In genomic region chr1:109564189-109564878, GRCh38 we compare ENCODE assay signal across 2 cellular contexts.
A peak's percentile ranks its signal among the peaks of the same experiment; 100 is the strongest.
TF ChIP-seq lines count a peak whose summit lies in the region.

No MANE protein-coding gene starts in this region.

TF ChIP-seq in A549, 52 proteins besides CTCF, POLR2A, EP300 and RAD21:
- TF ChIP-seq HOXB13 (CRISPR knock-in tag; IDR thresholded peaks at IDR 0.05; ENCODE audit: low read depth) (no peak), HOXB5 (CRISPR knock-in tag; IDR thresholded peaks at IDR 0.05) (no peak), MAFK (IDR thresholded peaks at IDR 0.05; ENCODE audit: partially characterized antibody) (no peak), HEYL (CRISPR knock-in tag; IDR thresholded peaks at IDR 0.05) (no peak), ZC3H11A (IDR thresholded peaks at IDR 0.05) (no peak), BCL3 (IDR thresholded peaks at IDR 0.05) (no peak), HMGXB4 (CRISPR knock-in tag; IDR thresholded peaks at IDR 0.05; ENCODE audit: borderline replicate concordance) (no peak), KDM1A (IDR thresholded peaks at IDR 0.05; ENCODE audit: low read depth) (no peak), JUN (IDR thresholded peaks at IDR 0.05) (no peak), CHD2 (IDR thresholded peaks at IDR 0.05; ENCODE audit: low read length, partially characterized antibody) (no peak)

TF ChIP-seq in H1, 55 proteins besides CTCF, POLR2A, EP300 and RAD21:
- TF ChIP-seq TBP (IDR thresholded peaks at IDR 0.05; ENCODE audit: low read depth, low read length) (no peak), SAP30 (IDR thresholded peaks at IDR 0.05; ENCODE audit: insufficient read depth, insufficient replicate concordance, low read length) (no peak), NRF1 (IDR thresholded peaks at IDR 0.05; ENCODE audit: low read depth, low read length) (no peak), RBBP5 (IDR thresholded peaks at IDR 0.05; ENCODE audit: borderline replicate concordance, low read depth, low read length) (no peak; the same call in 1 of the 2 replicates), SP4 (IDR thresholded peaks at IDR 0.05; ENCODE audit: low read length) (no peak), TEAD4 (IDR thresholded peaks at IDR 0.05; ENCODE audit: low read depth, low read length) (no peak), CBX8 (IDR thresholded peaks at IDR 0.05; ENCODE audit: borderline replicate concordance, low read depth, low read length) (no peak), HDAC6 (IDR thresholded peaks at IDR 0.05; ENCODE audit: low read depth, low read length) (no peak), PHF8 (conservative IDR thresholded peaks at IDR 0.05; ENCODE audit: low read depth, low read length) (no peak), SP1 (IDR thresholded peaks at IDR 0.05; ENCODE audit: low read depth, low read length) (peak; percentile 79), SIRT6 (IDR thresholded peaks at IDR 0.05; ENCODE audit: low read length) (no peak), RFX5 (IDR thresholded peaks at IDR 0.05; ENCODE audit: borderline replicate concordance, low read depth, low read length) (no peak), KDM5A (IDR thresholded peaks at IDR 0.05; ENCODE audit: low read length) (no peak), RNF2 (IDR thresholded peaks at IDR 0.05; ENCODE audit: borderline replicate concordance, low read depth, low read length, missing control alignments, poor library complexity, severe bottlenecking) (no peak), SIX5 (IDR thresholded peaks at IDR 0.05; ENCODE audit: low read depth, low read length) (no peak), JUND (IDR thresholded peaks at IDR 0.05; ENCODE audit: low read length) (0 out of 2 replicates have a peak, but pooled peaks have one; percentile 6), EGR1 (IDR thresholded peaks at IDR 0.05; ENCODE audit: borderline replicate concordance, low read depth, low read length) (no peak), POU5F1 (IDR thresholded peaks at IDR 0.05; ENCODE audit: low read depth, low read length) (no peak), BRCA1 (IDR thresholded peaks at IDR 0.05; ENCODE audit: low read depth, low read length) (no peak), CHD1 (IDR thresholded peaks at IDR 0.05; ENCODE audit: low read depth, low read length) (no peak), TCF12 (IDR thresholded peaks at IDR 0.05; ENCODE audit: low read depth, low read length) (no peak), CREB1 (IDR thresholded peaks at IDR 0.05) (no peak), BACH1 (IDR thresholded peaks at IDR 0.05; ENCODE audit: low read length) (no peak), TAF1 (IDR thresholded peaks at IDR 0.05; ENCODE audit: low read depth, low read length) (no peak), SIN3A (conservative IDR thresholded peaks at IDR 0.05 in 1 of 2, IDR thresholded peaks at IDR 0.05 in 1 of 2; ENCODE audit: low read depth in 1 of 2, low read length in 2 of 2) (no peak), CEBPB (IDR thresholded peaks at IDR 0.05; ENCODE audit: low read depth, low read length) (no peak), MAX (IDR thresholded peaks at IDR 0.05) (no peak), RXRA (IDR thresholded peaks at IDR 0.05; ENCODE audit: insufficient read depth, low read depth, low read length) (no peak), CHD2 (IDR thresholded peaks at IDR 0.05; ENCODE audit: low read length) (no peak), KDM4A (IDR thresholded peaks at IDR 0.05; ENCODE audit: low read depth, low read length, severe bottlenecking) (no peak), CHD7 (IDR thresholded peaks at IDR 0.05; ENCODE audit: insufficient replicate concordance, low read length) (peak; percentile 40), KDM1A (IDR thresholded peaks at IDR 0.05; ENCODE audit: borderline replicate concordance, low read length) (no peak), CTBP2 (IDR thresholded peaks at IDR 0.05; ENCODE audit: borderline replicate concordance, insufficient read depth, insufficient read length, low read length) (no peak), ASH2L (IDR thresholded peaks at IDR 0.05; ENCODE audit: low read length) (peak; percentile 79), EZH2 (IDR thresholded peaks at IDR 0.05; ENCODE audit: low read depth, low read length, severe bottlenecking) (no peak)
